Comparison of ENCODE assay signal across 29 cellular contexts in the genomic region with DNA sequence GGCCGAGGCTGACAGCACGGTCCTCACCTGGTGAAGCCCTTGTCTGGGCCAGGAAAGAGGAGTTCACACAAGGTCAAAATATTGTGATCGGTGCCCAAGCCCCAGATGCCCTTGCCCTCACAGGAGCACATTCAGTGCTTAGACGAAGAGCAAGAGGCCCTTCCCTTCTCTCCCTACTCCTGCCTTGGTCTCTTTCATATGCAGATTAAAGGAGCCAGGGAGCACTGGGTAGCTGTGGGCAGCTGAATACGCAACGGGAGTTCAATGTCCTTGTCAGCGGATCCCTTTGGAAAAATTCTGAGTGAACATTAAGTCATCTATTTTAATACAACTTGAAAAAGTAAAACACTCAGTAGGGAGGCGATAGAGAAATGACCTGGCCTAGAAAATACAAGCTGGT.
"Had no signal": no experiment of that assay in that cellular context is flagged by ENCODE, and none has a peak within 500 bp of the region (broad histone marks: within the 10 kb centered on the region; RNA-seq: fewer than 3 reads in every experiment).

No MANE protein-coding gene starts in this region.

- H3K4me1 ChIP-seq: left lung, lower lobe of right lung, right atrium auricular region, stomach, thyroid gland, upper lobe of left lung, vagina had no signal

- H3K27me3 Mint-ChIP-seq: activated B cell treated with CpG ODN at 0.5 μM for 24 hours; activated CD8-positive, alpha-beta memory T cell treated with anti-CD3 and anti-CD28 coated beads, Interleukin-2, amount 10 ng/mL, durations not matched to agents 7 days and 5 days; activated naive CD8-positive, alpha-beta T cell; central memory CD8-positive, alpha-beta T cell; stimulated activated memory B cell treated with anti-CD40 and anti-IgM and Interleukin-4, amounts not matched to agents 10 μg/mL and 1 μg/mL and 100 μg/mL, for 72 hours had no signal

- H3K27ac ChIP-seq: left lung, lower lobe of right lung, neural progenitor cell, right atrium auricular region, stomach, thyroid gland, upper lobe of left lung, vagina had no signal

- H2AFZ ChIP-seq: neural progenitor cell had no signal

- H3K27ac Mint-ChIP-seq: activated B cell treated with CpG ODN at 0.5 μM for 24 hours; activated CD8-positive, alpha-beta memory T cell treated with anti-CD3 and anti-CD28 coated beads, Interleukin-2, amount 10 ng/mL, durations not matched to agents 7 days and 5 days; activated CD8-positive, alpha-beta T cell treated with anti-CD3 and anti-CD28 coated beads, Interleukin-2, amount 10 ng/mL, durations not matched to agents 7 days and 5 days; activated naive CD8-positive, alpha-beta T cell; activated T-cell treated with anti-CD3 and anti-CD28 coated beads, Interleukin-2, amount 50 U/mL, for 72 hours; natural killer cell; neural progenitor cell; stimulated activated memory B cell treated with anti-CD40 and anti-IgM and Interleukin-4, amounts not matched to agents 10 μg/mL and 1 μg/mL and 100 μg/mL, for 72 hours; T-helper 2 cell treated with Interferon-gamma antibody and Interleukin-4, amounts not matched to agents 5 μg/mL and 100 μg/mL, for 36 hours had no signal

- H3K9me3 ChIP-seq: lower lobe of right lung, right atrium auricular region, thyroid gland, upper lobe of left lung, vagina had no signal

- H3K36me3 ChIP-seq: left lung, lower lobe of right lung, neural progenitor cell, right atrium auricular region, stomach, thyroid gland, upper lobe of left lung, vagina had no signal

- H3K9ac ChIP-seq: neural progenitor cell had no signal

- ATAC-seq: activated CD8-positive, alpha-beta memory T cell treated with anti-CD3 and anti-CD28 coated beads, Interleukin-2, amount 10 ng/mL, durations not matched to agents 7 days and 5 days; activated CD8-positive, alpha-beta T cell treated with anti-CD3 and anti-CD28 coated beads, Interleukin-2, amount 10 ng/mL, durations not matched to agents 7 days and 5 days; activated T-cell treated with anti-CD3 and anti-CD28 coated beads, Interleukin-2, amount 50 U/mL, for 72 hours; left lung; lower lobe of right lung; natural killer cell; stimulated activated memory B cell treated with anti-CD40 and anti-IgM and Interleukin-4, amounts not matched to agents 10 μg/mL and 1 μg/mL and 100 μg/mL, for 72 hours had no signal

- H3K27me3 ChIP-seq: left lung, neural progenitor cell, right atrium auricular region, stomach, thyroid gland, upper lobe of left lung, vagina had no signal

- H3K9me3 Mint-ChIP-seq: activated B cell treated with CpG ODN at 0.5 μM for 24 hours; central memory CD8-positive, alpha-beta T cell had no signal

- H3K4me1 Mint-ChIP-seq: activated B cell treated with CpG ODN at 0.5 μM for 24 hours; activated CD8-positive, alpha-beta memory T cell treated with anti-CD3 and anti-CD28 coated beads, Interleukin-2, amount 10 ng/mL, durations not matched to agents 7 days and 5 days; central memory CD8-positive, alpha-beta T cell; natural killer cell; stimulated activated memory B cell treated with anti-CD40 and anti-IgM and Interleukin-4, amounts not matched to agents 10 μg/mL and 1 μg/mL and 100 μg/mL, for 72 hours had no signal

- DNase-seq: activated B cell treated with CpG ODN at 0.5 μM for 24 hours; activated CD4-positive, alpha-beta T cell treated with anti-CD3 and anti-CD28 coated beads, Interleukin-2, amount 50 U/mL, for 1 hour; activated CD8-positive, alpha-beta memory T cell treated with anti-CD3 and anti-CD28 coated beads, Interleukin-2, amount 10 ng/mL, durations not matched to agents 7 days and 5 days; activated CD8-positive, alpha-beta T cell treated with anti-CD3 and anti-CD28 coated beads, Interleukin-2, amount 10 ng/mL, durations not matched to agents 7 days and 5 days; activated naive CD4-positive, alpha-beta T cell; activated T-cell treated with anti-CD3 and anti-CD28 coated beads, Interleukin-2, amount 50 U/mL, for 72 hours; anterior cingulate cortex; dermis blood vessel endothelial cell; effector CD8-positive, alpha-beta T cell; kidney glomerular epithelial cell; left lung; lower lobe of right lung; mesenchymal stem cell; natural killer cell; occipital lobe; stimulated activated CD4-positive, alpha-beta T cell treated with anti-CD3 and anti-CD28 coated beads, Interleukin-1b, Interleukin-23, amount 100 ng/mL, for 48 hours; stimulated activated CD4-positive, alpha-beta T cell treated with anti-CD3 and anti-CD28 coated beads, Interleukin-4, amount 100 ng/mL, for 4 hours; stimulated activated CD8-positive, alpha-beta memory T cell treated with anti-CD3 and anti-CD28 coated beads, Interleukin-4, amount 100 ng/mL, for 48 hours; stomach; thyroid gland; upper lobe of left lung had no signal

- H3K4me3 Mint-ChIP-seq: activated B cell treated with CpG ODN at 0.5 μM for 24 hours; activated CD8-positive, alpha-beta memory T cell treated with anti-CD3 and anti-CD28 coated beads, Interleukin-2, amount 10 ng/mL, durations not matched to agents 7 days and 5 days; activated CD8-positive, alpha-beta T cell treated with anti-CD3 and anti-CD28 coated beads, Interleukin-2, amount 10 ng/mL, durations not matched to agents 7 days and 5 days; activated naive CD8-positive, alpha-beta T cell; activated T-cell treated with anti-CD3 and anti-CD28 coated beads, Interleukin-2, amount 50 U/mL, for 72 hours; central memory CD8-positive, alpha-beta T cell; natural killer cell; neural progenitor cell; stimulated activated memory B cell treated with anti-CD40 and anti-IgM and Interleukin-4, amounts not matched to agents 10 μg/mL and 1 μg/mL and 100 μg/mL, for 72 hours; T-helper 2 cell treated with Interferon-gamma antibody and Interleukin-4, amounts not matched to agents 5 μg/mL and 100 μg/mL, for 36 hours had no signal

- H3K4me2 ChIP-seq: neural progenitor cell, smooth muscle cell had no signal

- H3K4me3 ChIP-seq: left lung, lower lobe of right lung, neural progenitor cell, right atrium auricular region, smooth muscle cell, stomach, thyroid gland, upper lobe of left lung, vagina had no signal

- H3K36me3 Mint-ChIP-seq: activated CD8-positive, alpha-beta memory T cell treated with anti-CD3 and anti-CD28 coated beads, Interleukin-2, amount 10 ng/mL, durations not matched to agents 7 days and 5 days; activated naive CD8-positive, alpha-beta T cell; natural killer cell; neural progenitor cell; stimulated activated memory B cell treated with anti-CD40 and anti-IgM and Interleukin-4, amounts not matched to agents 10 μg/mL and 1 μg/mL and 100 μg/mL, for 72 hours had no signal
